Comparison of ENCODE assay signal across 1 cellular context in the genomic region with DNA sequence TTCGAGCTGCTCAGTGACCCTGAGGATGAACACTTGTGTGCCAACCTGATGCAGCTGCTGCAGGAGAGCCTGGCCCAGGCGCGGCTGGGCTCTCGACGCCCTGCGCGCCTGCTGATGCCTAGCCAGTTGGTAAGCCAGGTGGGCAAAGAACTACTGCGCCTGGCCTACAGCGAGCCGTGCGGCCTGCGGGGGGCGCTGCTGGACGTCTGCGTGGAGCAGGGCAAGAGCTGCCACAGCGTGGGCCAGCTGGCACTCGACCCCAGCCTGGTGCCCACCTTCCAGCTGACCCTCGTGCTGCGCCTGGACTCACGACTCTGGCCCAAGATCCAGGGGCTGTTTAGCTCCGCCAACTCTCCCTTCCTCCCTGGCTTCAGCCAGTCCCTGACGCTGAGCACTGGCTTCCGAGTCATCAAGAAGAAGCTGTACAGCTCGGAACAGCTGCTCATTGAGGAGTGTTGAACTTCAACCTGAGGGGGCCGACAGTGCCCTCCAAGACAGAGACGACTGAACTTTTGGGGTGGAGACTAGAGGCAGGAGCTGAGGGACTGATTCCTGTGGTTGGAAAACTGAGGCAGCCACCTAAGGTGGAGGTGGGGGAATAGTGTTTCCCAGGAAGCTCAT.
TF ChIP-seq lines count a peak whose summit lies in the region.

No MANE protein-coding gene starts in this region.

TF ChIP-seq in K562, 482 proteins besides CTCF, POLR2A, EP300 and RAD21 (continued from another document and continues in another):
- TF ChIP-seq, protein P1, sequence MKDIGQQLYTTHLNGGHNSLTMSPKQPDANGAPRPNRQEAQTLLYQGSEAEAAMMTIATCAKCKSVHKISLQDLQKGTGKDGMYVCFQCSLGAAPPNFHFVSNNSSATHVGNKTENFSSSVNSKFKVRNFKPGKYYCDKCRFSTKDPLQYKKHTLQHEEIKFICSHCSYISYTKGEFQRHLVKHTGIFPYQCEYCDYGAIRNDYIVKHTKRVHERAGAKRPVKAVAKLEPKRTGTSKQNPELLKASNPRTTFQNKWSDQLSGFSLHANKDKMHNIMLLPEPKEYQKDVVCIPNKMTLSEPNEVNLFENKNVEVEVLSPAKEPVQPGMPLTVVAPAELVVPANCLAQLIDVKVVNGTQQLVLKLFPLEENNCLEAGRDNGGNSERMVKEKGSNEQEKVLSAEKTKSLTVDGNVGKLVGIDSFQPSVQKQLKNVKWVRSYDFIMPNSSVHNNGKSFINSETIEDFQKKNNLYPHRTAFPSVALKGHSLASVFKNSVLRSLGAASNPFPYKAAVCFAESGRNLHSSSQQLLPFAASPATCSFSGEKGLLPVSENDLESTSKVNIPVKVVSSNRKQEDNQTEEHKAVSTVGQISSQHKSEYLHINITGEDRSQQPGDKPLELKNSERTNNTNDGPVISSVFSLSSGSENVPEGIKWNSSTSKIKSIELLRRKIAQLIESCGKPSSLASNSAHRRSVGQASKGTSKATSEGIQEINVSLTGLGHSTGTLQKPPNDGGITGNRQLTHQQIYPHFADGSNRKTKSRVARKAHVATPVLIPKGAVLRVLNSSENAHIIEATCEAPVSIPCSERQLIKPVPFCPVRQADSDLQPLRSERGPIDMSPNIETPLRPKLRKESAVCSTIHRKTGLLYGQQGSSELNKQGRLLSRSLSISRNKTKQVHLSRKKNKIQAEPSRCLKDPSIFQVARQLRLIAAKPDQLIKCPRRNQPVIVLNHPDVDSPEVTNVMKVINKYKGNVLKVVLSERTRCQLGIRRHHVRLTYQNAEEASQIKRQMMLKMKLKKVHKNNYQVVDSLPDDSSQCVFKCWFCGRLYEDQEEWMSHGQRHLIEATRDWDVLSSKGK (CRISPR knock-in tag; IDR thresholded peaks at IDR 0.05) = 0 out of 2 replicates have a peak, but pooled peaks have one; percentile 19
- TF ChIP-seq, protein P2, sequence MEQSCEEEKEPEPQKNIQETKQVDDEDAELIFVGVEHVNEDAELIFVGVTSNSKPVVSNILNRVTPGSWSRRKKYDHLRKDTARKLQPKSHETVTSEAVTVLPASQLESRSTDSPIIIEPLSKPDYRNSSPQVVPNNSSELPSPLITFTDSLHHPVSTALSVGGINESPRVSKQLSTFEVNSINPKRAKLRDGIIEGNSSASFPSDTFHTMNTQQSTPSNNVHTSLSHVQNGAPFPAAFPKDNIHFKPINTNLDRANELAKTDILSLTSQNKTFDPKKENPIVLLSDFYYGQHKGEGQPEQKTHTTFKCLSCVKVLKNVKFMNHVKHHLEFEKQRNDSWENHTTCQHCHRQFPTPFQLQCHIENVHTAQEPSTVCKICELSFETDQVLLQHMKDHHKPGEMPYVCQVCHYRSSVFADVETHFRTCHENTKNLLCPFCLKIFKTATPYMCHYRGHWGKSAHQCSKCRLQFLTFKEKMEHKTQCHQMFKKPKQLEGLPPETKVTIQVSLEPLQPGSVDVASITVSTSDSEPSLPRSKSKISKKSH (CRISPR knock-in tag; IDR thresholded peaks at IDR 0.05) = no peak
- TF ChIP-seq TAF7 (tag; IDR thresholded peaks at IDR 0.05) = no peak
- TF ChIP-seq ILF3 (IDR thresholded peaks at IDR 0.05; ENCODE audit: borderline replicate concordance) = no peak
- TF ChIP-seq, protein P3, sequence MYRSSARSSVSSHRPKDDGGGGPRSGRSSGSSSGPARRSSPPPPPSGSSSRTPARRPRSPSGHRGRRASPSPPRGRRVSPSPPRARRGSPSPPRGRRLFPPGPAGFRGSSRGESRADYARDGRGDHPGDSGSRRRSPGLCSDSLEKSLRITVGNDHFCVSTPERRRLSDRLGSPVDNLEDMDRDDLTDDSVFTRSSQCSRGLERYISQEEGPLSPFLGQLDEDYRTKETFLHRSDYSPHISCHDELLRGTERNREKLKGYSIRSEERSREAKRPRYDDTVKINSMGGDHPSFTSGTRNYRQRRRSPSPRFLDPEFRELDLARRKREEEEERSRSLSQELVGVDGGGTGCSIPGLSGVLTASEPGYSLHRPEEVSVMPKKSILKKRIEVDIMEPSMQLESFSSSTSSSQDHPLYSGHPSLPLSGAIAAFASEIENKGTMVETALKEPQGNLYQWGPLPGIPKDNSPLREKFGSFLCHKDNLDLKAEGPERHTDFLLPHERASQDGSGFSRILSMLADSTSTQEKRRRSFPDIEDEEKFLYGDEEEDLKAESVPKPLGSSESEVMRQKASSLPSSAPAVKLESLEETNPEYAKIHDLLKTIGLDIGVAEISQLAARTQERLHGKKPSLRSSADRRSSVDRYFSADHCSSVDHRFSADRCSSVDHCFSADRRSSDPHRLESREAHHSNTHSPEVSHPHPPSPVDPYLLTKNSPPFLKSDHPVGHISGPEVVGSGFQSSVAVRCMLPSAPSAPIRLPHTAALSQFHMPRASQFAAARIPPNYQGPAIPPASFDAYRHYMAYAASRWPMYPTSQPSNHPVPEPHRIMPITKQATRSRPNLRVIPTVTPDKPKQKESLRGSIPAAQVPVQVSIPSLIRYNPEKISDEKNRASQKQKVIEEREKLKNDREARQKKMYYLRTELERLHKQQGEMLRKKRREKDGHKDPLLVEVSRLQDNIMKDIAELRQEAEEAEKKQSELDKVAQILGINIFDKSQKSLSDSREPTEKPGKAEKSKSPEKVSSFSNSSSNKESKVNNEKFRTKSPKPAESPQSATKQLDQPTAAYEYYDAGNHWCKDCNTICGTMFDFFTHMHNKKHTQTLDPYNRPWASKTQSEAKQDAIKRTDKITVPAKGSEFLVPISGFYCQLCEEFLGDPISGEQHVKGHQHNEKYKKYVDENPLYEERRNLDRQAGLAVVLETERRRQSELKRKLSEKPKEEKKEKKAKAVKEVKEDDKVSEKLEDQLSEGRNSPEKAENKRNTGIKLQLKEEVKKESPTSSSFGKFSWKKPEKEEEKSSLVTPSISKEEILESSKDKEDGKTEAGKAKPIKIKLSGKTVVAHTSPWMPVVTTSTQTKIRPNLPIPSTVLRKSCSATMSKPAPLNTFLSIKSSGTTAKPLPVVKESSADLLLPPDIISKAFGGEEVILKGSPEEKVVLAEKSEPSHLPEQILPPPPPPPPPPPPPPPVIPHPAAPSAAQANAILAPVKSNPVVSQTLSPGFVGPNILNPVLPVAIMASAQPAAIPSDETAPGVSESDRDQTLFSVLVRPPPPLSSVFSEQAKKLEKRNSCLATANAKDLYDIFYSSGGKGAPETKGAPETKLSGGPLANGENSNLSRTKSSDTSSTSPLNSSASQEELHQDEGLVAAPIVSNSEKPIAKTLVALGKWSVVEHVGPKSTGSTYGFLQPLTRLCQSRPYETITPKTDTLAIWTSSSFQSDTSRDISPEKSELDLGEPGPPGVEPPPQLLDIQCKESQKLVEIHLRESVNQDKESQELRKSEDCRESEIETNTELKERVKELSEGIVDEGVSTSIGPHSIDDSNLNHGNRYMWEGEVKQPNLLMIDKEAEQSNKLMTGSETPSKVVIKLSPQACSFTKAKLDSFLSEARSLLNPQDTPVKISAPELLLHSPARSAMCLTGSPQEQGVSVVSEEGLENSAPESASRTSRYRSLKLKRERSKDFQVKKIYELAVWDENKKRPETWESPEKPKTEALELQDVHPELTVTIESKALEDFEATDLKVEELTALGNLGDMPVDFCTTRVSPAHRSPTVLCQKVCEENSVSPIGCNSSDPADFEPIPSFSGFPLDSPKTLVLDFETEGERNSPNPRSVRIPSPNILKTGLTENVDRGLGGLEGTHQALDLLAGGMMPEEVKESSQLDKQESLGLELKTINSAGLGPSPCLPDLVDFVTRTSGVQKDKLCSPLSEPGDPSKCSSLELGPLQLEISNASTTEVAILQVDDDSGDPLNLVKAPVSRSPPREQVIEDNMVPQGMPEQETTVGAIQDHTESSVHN (IDR thresholded peaks at IDR 0.05; ENCODE audit: borderline replicate concordance in 1 of 2, low read depth in 1 of 2) = no peak
- peak; percentile 48; the same call in 1 of the 2 replicates for TF ChIP-seq HIVEP1 (CRISPR knock-in tag; IDR thresholded peaks at IDR 0.05)
- peak; percentile 60; the same call in 1 of the 2 replicates for TF ChIP-seq ZNF165 (CRISPR knock-in tag; IDR thresholded peaks at IDR 0.05; ENCODE audit: borderline replicate concordance)
- TF ChIP-seq MTF1 (CRISPR knock-in tag; IDR thresholded peaks at IDR 0.05; ENCODE audit: borderline replicate concordance) = no peak
- 0 out of 2 replicates have a peak, but pooled peaks have one; percentile 15 for TF ChIP-seq RUNX1 (IDR thresholded peaks at IDR 0.05; ENCODE audit: low read depth)
- TF ChIP-seq ZNF830 (CRISPR knock-in tag; IDR thresholded peaks at IDR 0.05) = 0 out of 2 replicates have a peak, but pooled peaks have one; percentile 11
- TF ChIP-seq GTF2A2 (tag; IDR thresholded peaks at IDR 0.05) = no peak
- TF ChIP-seq ZBTB7A (IDR thresholded peaks at IDR 0.05; ENCODE audit: borderline replicate concordance, control insufficient read depth, low read depth, low read length) = peak; percentile 39; the same call in 1 of the 2 replicates
- TF ChIP-seq, protein P4, sequence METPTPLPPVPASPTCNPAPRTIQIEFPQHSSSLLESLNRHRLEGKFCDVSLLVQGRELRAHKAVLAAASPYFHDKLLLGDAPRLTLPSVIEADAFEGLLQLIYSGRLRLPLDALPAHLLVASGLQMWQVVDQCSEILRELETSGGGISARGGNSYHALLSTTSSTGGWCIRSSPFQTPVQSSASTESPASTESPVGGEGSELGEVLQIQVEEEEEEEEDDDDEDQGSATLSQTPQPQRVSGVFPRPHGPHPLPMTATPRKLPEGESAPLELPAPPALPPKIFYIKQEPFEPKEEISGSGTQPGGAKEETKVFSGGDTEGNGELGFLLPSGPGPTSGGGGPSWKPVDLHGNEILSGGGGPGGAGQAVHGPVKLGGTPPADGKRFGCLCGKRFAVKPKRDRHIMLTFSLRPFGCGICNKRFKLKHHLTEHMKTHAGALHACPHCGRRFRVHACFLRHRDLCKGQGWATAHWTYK (CRISPR knock-in tag; IDR thresholded peaks at IDR 0.05) = peak; percentile 94
- TF ChIP-seq FOXJ2 (tag; IDR thresholded peaks at IDR 0.05) = no peak
- TF ChIP-seq, protein P5, sequence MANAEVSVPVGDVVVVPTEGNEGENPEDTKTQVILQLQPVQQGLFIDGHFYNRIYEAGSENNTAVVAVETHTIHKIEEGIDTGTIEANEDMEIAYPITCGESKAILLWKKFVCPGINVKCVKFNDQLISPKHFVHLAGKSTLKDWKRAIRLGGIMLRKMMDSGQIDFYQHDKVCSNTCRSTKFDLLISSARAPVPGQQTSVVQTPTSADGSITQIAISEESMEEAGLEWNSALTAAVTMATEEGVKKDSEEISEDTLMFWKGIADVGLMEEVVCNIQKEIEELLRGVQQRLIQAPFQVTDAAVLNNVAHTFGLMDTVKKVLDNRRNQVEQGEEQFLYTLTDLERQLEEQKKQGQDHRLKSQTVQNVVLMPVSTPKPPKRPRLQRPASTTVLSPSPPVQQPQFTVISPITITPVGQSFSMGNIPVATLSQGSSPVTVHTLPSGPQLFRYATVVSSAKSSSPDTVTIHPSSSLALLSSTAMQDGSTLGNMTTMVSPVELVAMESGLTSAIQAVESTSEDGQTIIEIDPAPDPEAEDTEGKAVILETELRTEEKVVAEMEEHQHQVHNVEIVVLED (CRISPR knock-in tag; IDR thresholded peaks at IDR 0.05) = peak; percentile 67
- TF ChIP-seq ZNF3 (CRISPR knock-in tag; IDR thresholded peaks at IDR 0.05) = no peak
- TF ChIP-seq, protein P6, sequence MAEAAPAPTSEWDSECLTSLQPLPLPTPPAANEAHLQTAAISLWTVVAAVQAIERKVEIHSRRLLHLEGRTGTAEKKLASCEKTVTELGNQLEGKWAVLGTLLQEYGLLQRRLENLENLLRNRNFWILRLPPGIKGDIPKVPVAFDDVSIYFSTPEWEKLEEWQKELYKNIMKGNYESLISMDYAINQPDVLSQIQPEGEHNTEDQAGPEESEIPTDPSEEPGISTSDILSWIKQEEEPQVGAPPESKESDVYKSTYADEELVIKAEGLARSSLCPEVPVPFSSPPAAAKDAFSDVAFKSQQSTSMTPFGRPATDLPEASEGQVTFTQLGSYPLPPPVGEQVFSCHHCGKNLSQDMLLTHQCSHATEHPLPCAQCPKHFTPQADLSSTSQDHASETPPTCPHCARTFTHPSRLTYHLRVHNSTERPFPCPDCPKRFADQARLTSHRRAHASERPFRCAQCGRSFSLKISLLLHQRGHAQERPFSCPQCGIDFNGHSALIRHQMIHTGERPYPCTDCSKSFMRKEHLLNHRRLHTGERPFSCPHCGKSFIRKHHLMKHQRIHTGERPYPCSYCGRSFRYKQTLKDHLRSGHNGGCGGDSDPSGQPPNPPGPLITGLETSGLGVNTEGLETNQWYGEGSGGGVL (CRISPR knock-in tag; IDR thresholded peaks at IDR 0.05) = no peak
- no peak for TF ChIP-seq NBN (IDR thresholded peaks at IDR 0.05; ENCODE audit: low read depth)
- TF ChIP-seq, protein P7, sequence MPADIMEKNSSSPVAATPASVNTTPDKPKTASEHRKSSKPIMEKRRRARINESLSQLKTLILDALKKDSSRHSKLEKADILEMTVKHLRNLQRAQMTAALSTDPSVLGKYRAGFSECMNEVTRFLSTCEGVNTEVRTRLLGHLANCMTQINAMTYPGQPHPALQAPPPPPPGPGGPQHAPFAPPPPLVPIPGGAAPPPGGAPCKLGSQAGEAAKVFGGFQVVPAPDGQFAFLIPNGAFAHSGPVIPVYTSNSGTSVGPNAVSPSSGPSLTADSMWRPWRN (IDR thresholded peaks at IDR 0.05; ENCODE audit: low read depth) = no peak
- no peak for TF ChIP-seq HLTF (IDR thresholded peaks at IDR 0.05)
- TF ChIP-seq KLF10 (CRISPR knock-in tag; IDR thresholded peaks at IDR 0.05) = no peak
